Comparison of ENCODE assay signal across 14 cellular contexts in the genomic region with DNA sequence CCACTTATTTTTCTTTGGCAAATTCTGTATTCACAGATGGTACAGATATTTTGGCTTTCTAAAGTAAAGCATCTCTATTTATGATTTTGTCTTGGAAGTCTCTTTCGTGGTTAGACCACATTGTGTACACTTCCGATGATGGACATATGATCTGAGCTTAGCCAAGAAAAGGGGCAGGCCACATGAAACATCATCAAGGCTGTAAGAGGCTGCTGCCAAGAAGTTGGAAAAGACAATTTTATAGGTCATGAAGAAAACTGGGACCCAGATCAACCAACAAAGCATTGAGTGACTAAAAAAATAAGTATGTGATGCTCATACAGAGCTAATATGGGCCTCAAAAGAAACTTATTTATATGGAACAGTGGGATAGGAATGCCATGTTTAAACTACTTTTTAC.
A peak's percentile ranks its signal among the peaks of the same experiment; 100 is the strongest.
DNase-seq lines count a peak whose midpoint lies in the region; ATAC-seq and TF ChIP-seq lines count a peak whose summit lies in the region.
"Had no signal": no experiment of that assay in that cellular context is flagged by ENCODE, and none has a peak within 500 bp of the region (broad histone marks: within the 10 kb centered on the region; RNA-seq: fewer than 3 reads in every experiment).

No MANE protein-coding gene starts in this region.

- in situ Hi-C loops in GM23248 (cut with MboI): no loop called here

- H3K27ac ChIP-seq in GM23248: no peak overlapping the region

- H3K4me1 ChIP-seq in GM23248 (ENCODE audit: insufficient read depth): peaks cover 12% of the 10 kb centered on the region

- no peak overlapping the region for H3K4me2 ChIP-seq in GM23248 (ENCODE audit: unreplicated experiment)

- WGBS in GM23248 (ENCODE audit: low coverage in 1 of 2, low lambda C conversion rate in 2 of 2, missing lambda C conversion rate in 2 of 2), 2 experiments: 4 to 6% methylated on average over 2 of the region's 2 CpGs

- H3K9me2 ChIP-seq in GM23248 (ENCODE audit: insufficient read depth): no peaks in the 10 kb centered on the region

- H3K9ac ChIP-seq in GM23248: no peak overlapping the region

- no peaks in the 10 kb centered on the region for H3K36me3 ChIP-seq in GM23248 (ENCODE audit: low read depth)

- no peaks in the 10 kb centered on the region for H4K20me1 ChIP-seq in GM23248 (ENCODE audit: insufficient read depth)

- H3K9me3 ChIP-seq in GM23248 (ENCODE audit: low read depth): no peaks in the 10 kb centered on the region

- no peak for TF ChIP-seq POLR2A in GM18505 (IDR thresholded peaks at IDR 0.05; ENCODE audit: borderline replicate concordance, extremely low read depth, insufficient read depth, insufficient read length)

- TF ChIP-seq CTCF in AG09319 (IDR thresholded peaks at IDR 0.05; ENCODE audit: low read depth, low read length) (no peak), fibroblast of villous mesenchyme (IDR thresholded peaks at IDR 0.05; ENCODE audit: insufficient read depth, low read depth, low read length) (no peak)

- no peak overlapping the region for H3K4me3 ChIP-seq in GM23248
- no peak overlapping the region for H3K4me3 ChIP-seq in fibroblast of villous mesenchyme (ENCODE audit: low read depth, low read length)

- peaks cover 7% of the 10 kb centered on the region; the same call in 1 of the 2 replicates for H3F3A ChIP-seq in GM23248 (ENCODE audit: insufficient read depth)

- H2AFZ ChIP-seq in GM23248: no peak overlapping the region

- H3K79me2 ChIP-seq in GM23248 (ENCODE audit: insufficient read depth): no peaks in the 10 kb centered on the region

- DNase-seq in AG09319 (ENCODE audit: extremely low read depth, low read depth) (peak; percentile 82), GM23248 (peak; percentile 68), astrocyte of the hippocampus (ENCODE audit: low read depth, low spot score) (peak; percentile 31), fibroblast of villous mesenchyme (ENCODE audit: low read depth) (peak; percentile 73), SIG-M5 (lab: John Stamatoyannopoulos, UW) (no peak)
- DNase-seq: glutamatergic neuron, left colon, midbrain, MM.1S, NCI-H187, RPMI8226 had no signal

- ATAC-seq in GM18505 (IDR thresholded peaks at IDR 0.05; ENCODE audit: unreplicated experiment): no peak
- no peak for ATAC-seq in GM19328 (IDR thresholded peaks at IDR 0.05; ENCODE audit: unreplicated experiment)
- no peak for ATAC-seq in GM21717 (IDR thresholded peaks at IDR 0.05; ENCODE audit: unreplicated experiment)
- ATAC-seq: left colon had no signal

- no peaks in the 10 kb centered on the region for H3K27me3 ChIP-seq in GM23248 (replicated peaks; ENCODE audit: insufficient read depth)
